Comparison of ENCODE assay signal across 10 cellular contexts in genomic region chr14:64698899-64699298, GRCh38. TPM values are rescaled to one million over a fixed set of nuclear protein-coding genes. Genes with fewer than 3 reads are reported as not detected.
DNase-seq lines count a peak whose midpoint lies in the region; ATAC-seq and TF ChIP-seq lines count a peak whose summit lies in the region.
"Had no signal": no experiment of that assay in that cellular context is flagged by ENCODE, and none has a peak within 500 bp of the region (broad histone marks: within the 10 kb centered on the region; RNA-seq: fewer than 3 reads in every experiment).

No MANE protein-coding gene starts in this region.

- H3K27ac ChIP-seq in body of pancreas: peak overlapping the region in 3 of 4 donors; percentile 38 to 61 (median 46)
- H3K27ac ChIP-seq in neutrophil: peak overlapping the region; percentile 97
- H3K27ac ChIP-seq: RWPE1 had no signal

- H3K27me3 ChIP-seq in body of pancreas (no peaks in the 10 kb centered on the region), neutrophil (peaks cover 8% of the 10 kb centered on the region)

- 4 to 16% methylated on average over 7 of the region's 7 CpGs for WGBS in body of pancreas, 2 donors

- intact Hi-C loops in body of pancreas (cut with DNase I): no loop called here

- H3K4me1 ChIP-seq in ES-I3 (ENCODE audit: insufficient read depth, low read length): peaks cover 34% of the 10 kb centered on the region
- peaks cover 33% of the 10 kb centered on the region for H3K4me1 ChIP-seq in body of pancreas
- peaks cover 79 to 80% of the 10 kb centered on the region in 2 experiments for H3K4me1 ChIP-seq in neutrophil (ENCODE audit: control insufficient read depth in 1 of 2, insufficient read depth in 1 of 2, low read depth in 1 of 2, low read length in 1 of 2)

- peak; percentile 32 to 46 for DNase-seq in NCI-H187 (lab: John Stamatoyannopoulos, UW)
- DNase-seq in body of pancreas: peak in 3 of 4 donors; percentile 57 to 74 (median 63)
- DNase-seq in stimulated activated CD4-positive, alpha-beta T cell treated with anti-CD3 and anti-CD28 coated beads, Interleukin-2, amount 100 ng/mL, for 48 hours: no peak
- no peak for DNase-seq in T-helper 9 cell
- DNase-seq: stimulated activated CD4-positive, alpha-beta T cell treated with anti-CD3 and anti-CD28 coated beads, Interleukin-12 subunit alpha, Interleukin-12 subunit beta, amount 100 ng/mL, for 4 hours had no signal

- H3K4me3 ChIP-seq in body of pancreas (no peak overlapping the region), neutrophil (ENCODE audit: low read depth in 1 of 2, low read length in 1 of 2) (peak overlapping the region; percentile 44 to 47)

- no peak for TF ChIP-seq POLR2A in body of pancreas (IDR thresholded peaks at IDR 0.05)

- no peak for TF ChIP-seq CTCF in body of pancreas (IDR thresholded peaks at IDR 0.05)
- TF ChIP-seq CTCF in neutrophil (IDR thresholded peaks at IDR 0.05): peak; percentile 56

- peak; percentile 47 for ATAC-seq in body of pancreas
- no peak for ATAC-seq in GM19452 (IDR thresholded peaks at IDR 0.05; ENCODE audit: unreplicated experiment)
- ATAC-seq in HG02938 (IDR thresholded peaks at IDR 0.05; ENCODE audit: unreplicated experiment): no peak

- H3K9me3 ChIP-seq in ES-I3 (ENCODE audit: control insufficient read depth, insufficient read depth, low read length) (no peaks in the 10 kb centered on the region), body of pancreas (no peaks in the 10 kb centered on the region), neutrophil (no peaks in the 10 kb centered on the region)

- H3K36me3 ChIP-seq in ES-I3 (ENCODE audit: insufficient read depth, low read length): no peaks in the 10 kb centered on the region
- H3K36me3 ChIP-seq in body of pancreas (replicated peaks in 1 of 2; ENCODE audit: insufficient read depth in 1 of 2, low read depth in 2 of 2): no peaks in the 10 kb centered on the region
- H3K36me3 ChIP-seq in neutrophil: no peaks in the 10 kb centered on the region

- H3K9ac ChIP-seq in ES-I3 (ENCODE audit: low read depth, low read length): peak overlapping the region; percentile 7; the same call in 1 of the 2 replicates

RNA-seq across cellular contexts. Expression of gene PLEKHG3, which starts 5.3 kb away (rescaled TPM):
- total RNA-seq in body of pancreas: 10 to 100 TPM; 34.5 to 40.2 TPM

Comparison
In these comparisons a context has a peak if more than half of its experiments do, and no peak if none do; other contexts are left out.
1. DNase-seq: peak in NCI-H187 (2 of 2) and body of pancreas (3 of 4); none in stimulated activated CD4-positive, alpha-beta T cell treated with anti-CD3 and anti-CD28 coated beads, Interleukin-2, amount 100 ng/mL, for 48 hours (0 of 2) and T-helper 9 cell (single experiment).
2. H3K4me3 ChIP-seq: peak in neutrophil (2 of 2); none in body of pancreas (0 of 2).